In the genomic region with DNA sequence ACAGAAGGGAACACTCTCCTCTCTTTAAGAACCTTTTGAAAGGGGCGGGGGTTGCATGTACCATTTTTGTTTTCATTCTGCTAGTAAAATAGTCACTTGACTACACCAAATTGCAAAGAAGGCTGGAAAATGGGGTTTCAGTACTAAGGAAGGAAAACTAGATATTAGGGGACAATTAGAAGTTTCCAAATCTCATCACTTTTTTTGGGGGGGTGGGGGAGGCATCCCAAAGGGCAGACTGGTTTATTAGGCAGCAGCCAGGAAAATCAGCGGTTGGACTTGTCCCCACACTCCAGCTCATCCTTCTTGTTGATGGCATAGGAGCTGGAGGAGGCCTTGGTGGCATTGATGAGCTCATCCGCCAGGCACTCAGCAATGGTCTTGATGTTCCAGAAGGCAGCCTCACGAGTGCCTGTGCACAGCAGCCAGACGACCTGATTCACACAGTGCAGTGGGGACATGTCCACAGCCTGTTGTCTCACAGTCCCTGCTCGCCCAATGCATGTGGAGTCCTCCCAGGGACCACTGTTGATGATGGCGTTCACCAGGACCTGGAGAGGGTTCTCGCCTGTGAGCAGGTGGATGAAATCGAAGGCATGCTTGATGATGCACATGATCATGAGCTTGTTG, we compare ENCODE assay signal across 13 cellular contexts. TPM values are rescaled to one million over a fixed set of nuclear protein-coding genes. Genes with fewer than 3 reads are reported as not detected.
DNase-seq lines count a peak whose midpoint lies in the region; ATAC-seq, FAIRE-seq and TF ChIP-seq lines count a peak whose summit lies in the region.
"Had no signal": no experiment of that assay in that cellular context is flagged by ENCODE, and none has a peak within 500 bp of the region (broad histone marks: within the 10 kb centered on the region; RNA-seq: fewer than 3 reads in every experiment).

No MANE protein-coding gene starts in this region.

- no peaks in the 10 kb centered on the region for H3F3A ChIP-seq in Loucy (ENCODE audit: low read depth)

- no peaks in the 10 kb centered on the region for H3K79me1 ChIP-seq in H1 (ENCODE audit: low read depth, low read length)

- H3K14ac ChIP-seq in H1 (ENCODE audit: insufficient read length), result no peak overlapping the region

- no peak overlapping the region for H3K27ac Mint-ChIP-seq in activated CD4-positive, alpha-beta T cell treated with anti-CD3 and anti-CD28 coated beads, Interleukin-2, amount 10 ng/mL, durations not matched to agents 7 days and 5 days
- H3K27ac Mint-ChIP-seq in osteocyte (ENCODE audit: unreplicated experiment), result no peak overlapping the region

- peak overlapping the region; percentile 90 for H3K4me3 Mint-ChIP-seq in activated CD4-positive, alpha-beta T cell treated with anti-CD3 and anti-CD28 coated beads, Interleukin-2, amount 10 ng/mL, durations not matched to agents 7 days and 5 days
- H3K4me3 Mint-ChIP-seq in osteocyte (ENCODE audit: unreplicated experiment), result peak overlapping the region; percentile 90

- no peak overlapping the region; the same call in 1 of the 2 replicates for H3K18ac ChIP-seq in H1 (ENCODE audit: extremely low read depth, low read length)

- peaks cover 10% of the 10 kb centered on the region for H3K23me2 ChIP-seq in H1 (ENCODE audit: low read depth, low read length)

- H2BK12ac ChIP-seq in H1 (ENCODE audit: low read depth, low read length), result peak overlapping the region; percentile 97; the same call in 1 of the 2 replicates

- H3K27me3 ChIP-seq in Loucy (ENCODE audit: insufficient read depth, low read length, poor library complexity, severe bottlenecking), result no peaks in the 10 kb centered on the region
- H3K27me3 ChIP-seq in H1 (replicated peaks in 1 of 4; ENCODE audit: control insufficient read depth in 3 of 4, extremely low read depth in 1 of 4, insufficient read depth in 3 of 4, low read length in 3 of 4), result no peaks in the 10 kb centered on the region
- H3K27me3 ChIP-seq: uterus had no signal

- POLR2A ChIA-PET in activated CD4-positive, alpha-beta T cell treated with anti-CD3 and anti-CD28 coated beads, Interleukin-2, amount 10 ng/mL, durations not matched to agents 7 days and 5 days (lab: Charles Lee), result interaction anchor here (0.6 kb wide), 1 partner anchor 300 kb away, joined by 4 read pairs; no protein-coding TSS in a partner anchor
- POLR2A ChIA-PET in H1 (lab: Charles Lee; ENCODE audit: partially characterized antibody), result interaction anchor here (0.7 to 4.2 kb wide), 4 partner anchors 9 to 35 kb away, joined by 3 to 30 read pairs (median 7); a partner anchor contains a TSS

- H3K27me3 Mint-ChIP-seq in activated CD4-positive, alpha-beta T cell treated with anti-CD3 and anti-CD28 coated beads, Interleukin-2, amount 10 ng/mL, durations not matched to agents 7 days and 5 days, result no peaks in the 10 kb centered on the region
- H3K27me3 Mint-ChIP-seq in osteocyte (ENCODE audit: unreplicated experiment), result no peaks in the 10 kb centered on the region
- H3K27me3 Mint-ChIP-seq: effector memory CD8-positive, alpha-beta T cell had no signal

- H3K9me3 ChIP-seq in Loucy (ENCODE audit: insufficient read depth, low read depth, low read length), result no peaks in the 10 kb centered on the region
- no peaks in the 10 kb centered on the region for H3K9me3 ChIP-seq in H1 (ENCODE audit: insufficient read depth in 2 of 2, low read depth in 1 of 2, low read length in 1 of 2)
- H3K9me3 ChIP-seq: A549, uterus had no signal

- intact Hi-C loops in left cardiac atrium (cut with DNase I), result no loop called here

- 81% methylated on average over 9 of the region's 9 CpGs; no CpG with 5 or more reads in 1 of the 2 experiments for WGBS in H1 (ENCODE audit: extremely low coverage in 1 of 2, insufficient coverage in 1 of 2, insufficient read length in 1 of 2, insufficient replicate concordance in 2 of 2, low coverage in 1 of 2, low lambda C conversion rate in 2 of 2, missing lambda C conversion rate in 1 of 2), 2 experiments

- H2BK15ac ChIP-seq in H1 (ENCODE audit: low read length), result 0 out of 2 replicates have a peak overlapping the region, but pooled peaks have one; percentile 83

- TF ChIP-seq POLR2A in H1 (IDR thresholded peaks at IDR 0.05; ENCODE audit: control extremely low read depth in 1 of 2, low read depth in 2 of 2, low read length in 2 of 2), result no peak

- H3K36me3 Mint-ChIP-seq in activated CD4-positive, alpha-beta T cell treated with anti-CD3 and anti-CD28 coated beads, Interleukin-2, amount 10 ng/mL, durations not matched to agents 7 days and 5 days (ENCODE audit: low read depth), result no peaks in the 10 kb centered on the region
- H3K36me3 Mint-ChIP-seq in osteocyte (ENCODE audit: unreplicated experiment), result no peaks in the 10 kb centered on the region

- H3K4me3 ChIP-seq in Loucy (ENCODE audit: low read length, poor library complexity, severe bottlenecking), result peak overlapping the region; percentile 78
- H3K4me3 ChIP-seq in H1 (ENCODE audit: extremely low read depth in 1 of 4, insufficient read depth in 2 of 4, low read depth in 3 of 4, low read length in 4 of 4), result no peak overlapping the region

- H4K20me1 ChIP-seq in Loucy (ENCODE audit: insufficient read depth, low read length, poor library complexity, severe bottlenecking) (peaks cover 13% of the 10 kb centered on the region), H1 (replicated peaks in 1 of 2; ENCODE audit: control insufficient read depth in 1 of 2, insufficient read depth in 2 of 2, low read length in 2 of 2) (peaks cover 2% of the 10 kb centered on the region in 2 experiments)

- H3K4me2 ChIP-seq in Loucy (ENCODE audit: low read depth, low read length, poor library complexity, severe bottlenecking) (peak overlapping the region; percentile 77), H1 (ENCODE audit: insufficient read depth in 1 of 2, low read depth in 2 of 2, low read length in 2 of 2) (no peak overlapping the region; a peak in 1 of 4 replicates)

- no peak overlapping the region for H2AFZ ChIP-seq in Loucy (ENCODE audit: low read length)
- H2AFZ ChIP-seq in H1 (ENCODE audit: low read length), result no peak overlapping the region

- DNase-seq in activated CD4-positive, alpha-beta T cell treated with anti-CD3 and anti-CD28 coated beads, Interleukin-2, amount 10 ng/mL, durations not matched to agents 7 days and 5 days, result no peak
- DNase-seq in activated CD4-positive, alpha-beta T cell treated with anti-CD3 and anti-CD28 coated beads, Interleukin-2, amount 50 U/mL, for 1 hour, result no peak
- DNase-seq in H1 (ENCODE audit: low read depth in 1 of 2, low spot score in 2 of 2) (no peak), osteocyte (ENCODE audit: extremely low spot score, unreplicated experiment) (no peak), NCI-H146 (lab: John Stamatoyannopoulos, UW) (no peak), left cardiac atrium (no peak)
- DNase-seq: effector memory CD8-positive, alpha-beta T cell; left colon; NCI-H2227 treated with DMSO at 0.1 percent for 48 hours; uterus had no signal

- peak overlapping the region; percentile 85; the same call in 1 of the 2 replicates for H2AK5ac ChIP-seq in H1 (ENCODE audit: low read depth, low read length)

- H3K4ac ChIP-seq in H1 (replicated peaks; ENCODE audit: insufficient read length, low read depth, low read length), result no peak overlapping the region

- no peak overlapping the region for H4K8ac ChIP-seq in H1 (ENCODE audit: extremely low read depth, insufficient read depth, low read length)

- no peaks in the 10 kb centered on the region for H3K9me2 ChIP-seq in Loucy (replicated peaks; ENCODE audit: low read depth, low read length)

- no peak for ATAC-seq in HG03342 (IDR thresholded peaks at IDR 0.05; ENCODE audit: unreplicated experiment)
- no peak for ATAC-seq in left cardiac atrium
- ATAC-seq: A549; effector memory CD8-positive, alpha-beta T cell; left colon had no signal

- H3K79me2 ChIP-seq in Loucy (ENCODE audit: insufficient read depth, low read length), result peaks cover 22% of the 10 kb centered on the region
- H3K79me2 ChIP-seq in H1 (ENCODE audit: control insufficient read depth in 1 of 2, insufficient read depth in 2 of 2, low read length in 2 of 2), result peaks cover 0 to 5% of the 10 kb centered on the region in 2 experiments; a peak in 1 of 4 replicates

- H3K27ac ChIP-seq in H1 (ENCODE audit: low read depth, low read length), result no peak overlapping the region

- peaks cover 25% of the 10 kb centered on the region for H3K4me1 Mint-ChIP-seq in activated CD4-positive, alpha-beta T cell treated with anti-CD3 and anti-CD28 coated beads, Interleukin-2, amount 10 ng/mL, durations not matched to agents 7 days and 5 days
- H3K4me1 Mint-ChIP-seq in osteocyte (ENCODE audit: unreplicated experiment), result peaks cover 14% of the 10 kb centered on the region

- CTCF ChIA-PET in activated CD4-positive, alpha-beta T cell treated with anti-CD3 and anti-CD28 coated beads, Interleukin-2, amount 10 ng/mL, durations not matched to agents 7 days and 5 days (lab: Charles Lee), result interaction anchor here (1.9 to 2.8 kb wide), 2 partner anchors 9 to 15 kb away, joined by 4 to 20 read pairs; a partner anchor contains a TSS
- CTCF ChIA-PET in H1 (lab: Charles Lee; ENCODE audit: partially characterized antibody), result interaction anchor here (0.9 to 1.4 kb wide), 3 partner anchors 10 to 33 kb away, joined by 3 to 4 read pairs (median 3); a partner anchor contains a TSS

- peak overlapping the region; percentile 91 for H3K9ac ChIP-seq in Loucy (ENCODE audit: low read depth, low read length, poor library complexity, severe bottlenecking)
- H3K9ac ChIP-seq in H1 (replicated peaks in 1 of 4; ENCODE audit: extremely low read depth in 1 of 4, low read depth in 3 of 4, low read length in 3 of 4), result no peak overlapping the region

- TF ChIP-seq EP300 in H1 (IDR thresholded peaks at IDR 0.05; ENCODE audit: borderline replicate concordance in 1 of 2, low read depth in 2 of 2, low read length in 2 of 2), result no peak

- no peak for FAIRE-seq in H1 (lab: Jason Lieb, UNC)
- FAIRE-seq: A549 had no signal

- H3K4me1 ChIP-seq in Loucy (ENCODE audit: insufficient read depth, low read length, poor library complexity, severe bottlenecking) (peaks cover 15% of the 10 kb centered on the region), H1 (replicated peaks in 1 of 4; ENCODE audit: control insufficient read depth in 3 of 4, insufficient read depth in 4 of 4, low read length in 3 of 4) (0 out of 7 replicates have a peak, but pooled peaks cover 0 to 6% (median 0%) of the 10 kb centered on the region in 4 experiments)

- TF ChIP-seq RAD21 in H1 (IDR thresholded peaks at IDR 0.05 in 1 of 2, conservative IDR thresholded peaks at IDR 0.05 in 1 of 2; ENCODE audit: low read depth in 2 of 2, low read length in 2 of 2), result no peak

- no peaks in the 10 kb centered on the region for H3K36me3 ChIP-seq in Loucy (ENCODE audit: insufficient read depth, low read length)
- H3K36me3 ChIP-seq in H1 (ENCODE audit: control insufficient read depth in 2 of 4, insufficient read depth in 4 of 4, low read length in 3 of 4), result no peaks in the 10 kb centered on the region
- H3K36me3 ChIP-seq: uterus had no signal

- no peak overlapping the region for H2BK5ac ChIP-seq in H1 (ENCODE audit: low read depth, low read length)

- no peak overlapping the region for H4K91ac ChIP-seq in H1 (replicated peaks; ENCODE audit: insufficient read length, low read length)

- 0 out of 2 replicates have a peak overlapping the region, but pooled peaks have one; percentile 34 for H2BK20ac ChIP-seq in H1 (ENCODE audit: low read length)

- no peak overlapping the region for H4K5ac ChIP-seq in H1 (ENCODE audit: insufficient read length, low read depth, low read length)

- no peak overlapping the region for H3K23ac ChIP-seq in H1 (ENCODE audit: insufficient read length)

- H3K9me3 Mint-ChIP-seq in activated CD4-positive, alpha-beta T cell treated with anti-CD3 and anti-CD28 coated beads, Interleukin-2, amount 10 ng/mL, durations not matched to agents 7 days and 5 days, result no peaks in the 10 kb centered on the region
- no peaks in the 10 kb centered on the region for H3K9me3 Mint-ChIP-seq in osteocyte (ENCODE audit: unreplicated experiment)
- H3K9me3 Mint-ChIP-seq: effector memory CD8-positive, alpha-beta T cell had no signal

- H3K56ac ChIP-seq in H1 (replicated peaks; ENCODE audit: insufficient read length, low read depth, low read length), result no peak overlapping the region

- TF ChIP-seq CTCF in Loucy (conservative IDR thresholded peaks at IDR 0.05; ENCODE audit: low read length) (no peak), H1 (IDR thresholded peaks at IDR 0.05; ENCODE audit: control extremely low read depth in 1 of 3, insufficient read depth in 1 of 3, low read depth in 1 of 3, low read length in 3 of 3) (no peak), osteocyte (IDR thresholded peaks at IDR 0.05) (no peak)

- H2BK120ac ChIP-seq in H1 (replicated peaks; ENCODE audit: low read depth, low read length), result no peak overlapping the region

RNA-seq across cellular contexts. Expression of a gene that starts 1.7 kb away (rescaled TPM):
- total RNA-seq in activated CD4-positive, alpha-beta T cell treated with anti-CD3 and anti-CD28 coated beads, Interleukin-2, amount 10 ng/mL, durations not matched to agents 7 days and 5 days, result 10 to 100 TPM; 33.5 to 34.4 TPM
- 16.8 and 17.8 TPM in 2 replicates for total RNA-seq in H1 (2021; fragmentation: NEBNext Ultra II Directional; extraction: Animal tissue kit (Norgen Biotek cat#: 25700))
- polyA plus RNA-seq in H1 (2011; rRNA removed), result 20.5 and 21.9 TPM in 2 replicates
- 33.1 TPM for polyA plus RNA-seq in H1 (2011; cell fraction: cytosol; rRNA removed)
- 43.9 TPM for polyA plus RNA-seq in H1 (2011; cell fraction: nucleus; rRNA removed)
- polyA plus RNA-seq in H1 (2012, experiment 1 of 2), result 14.6 to 20.9 TPM (median 17.7 TPM) in 4 replicates
- polyA plus RNA-seq in H1 (2012, experiment 2 of 2), result 3.9 TPM
- 12.8 TPM for polyA plus RNA-seq in H1 (2013, experiment 1 of 2)
- 12.5 TPM for polyA plus RNA-seq in H1 (2013, experiment 2 of 2)
- 8.7 and 11.9 TPM in 2 replicates for polyA minus RNA-seq in H1 (2011; rRNA and poly(A)+ RNA removed)
- 5.6 TPM for polyA minus RNA-seq in H1 (2011; cell fraction: cytosol; rRNA and poly(A)+ RNA removed)
- 15.8 TPM for polyA minus RNA-seq in H1 (2011; cell fraction: nucleus; rRNA and poly(A)+ RNA removed)
- total RNA-seq in osteocyte (44.0 and 47.9 TPM in 2 replicates), left cardiac atrium (10 to 100 TPM; 33.1 to 39.7 TPM)

RNA-seq across cellular contexts. Expression of a gene that starts 10.1 kb away (rescaled TPM):
- under 1 TPM; 0.40 to 0.58 TPM for total RNA-seq in activated CD4-positive, alpha-beta T cell treated with anti-CD3 and anti-CD28 coated beads, Interleukin-2, amount 10 ng/mL, durations not matched to agents 7 days and 5 days
- 4.2 and 4.3 TPM in 2 replicates for total RNA-seq in H1 (2021; fragmentation: NEBNext Ultra II Directional; extraction: Animal tissue kit (Norgen Biotek cat#: 25700))
- polyA plus RNA-seq in H1 (2011; rRNA removed), result 0.75 and 0.97 TPM in 2 replicates
- polyA plus RNA-seq in H1 (2011; cell fraction: cytosol; rRNA removed), result 2.9 TPM
- 0.51 TPM for polyA plus RNA-seq in H1 (2011; cell fraction: nucleus; rRNA removed)
- 1.8 to 3.8 TPM (median 2.8 TPM) in 4 replicates for polyA plus RNA-seq in H1 (2012, experiment 1 of 2)
- polyA plus RNA-seq in H1 (2012, experiment 2 of 2), result 0.50 TPM
- polyA plus RNA-seq in H1 (2013, experiment 1 of 2), result 3.9 TPM
- polyA plus RNA-seq in H1 (2013, experiment 2 of 2), result 4.2 TPM
- polyA minus RNA-seq in H1 (2011; rRNA and poly(A)+ RNA removed), result 0.82 and 0.98 TPM in 2 replicates
- polyA minus RNA-seq in H1 (2011; cell fraction: cytosol; rRNA and poly(A)+ RNA removed), result 0.51 TPM
- polyA minus RNA-seq in H1 (2011; cell fraction: nucleus; rRNA and poly(A)+ RNA removed), result 2.1 TPM
- 2.1 and 2.7 TPM in 2 replicates for total RNA-seq in osteocyte
- 1 to 10 TPM; 5.4 to 5.5 TPM for total RNA-seq in left cardiac atrium
